In the genomic region with DNA sequence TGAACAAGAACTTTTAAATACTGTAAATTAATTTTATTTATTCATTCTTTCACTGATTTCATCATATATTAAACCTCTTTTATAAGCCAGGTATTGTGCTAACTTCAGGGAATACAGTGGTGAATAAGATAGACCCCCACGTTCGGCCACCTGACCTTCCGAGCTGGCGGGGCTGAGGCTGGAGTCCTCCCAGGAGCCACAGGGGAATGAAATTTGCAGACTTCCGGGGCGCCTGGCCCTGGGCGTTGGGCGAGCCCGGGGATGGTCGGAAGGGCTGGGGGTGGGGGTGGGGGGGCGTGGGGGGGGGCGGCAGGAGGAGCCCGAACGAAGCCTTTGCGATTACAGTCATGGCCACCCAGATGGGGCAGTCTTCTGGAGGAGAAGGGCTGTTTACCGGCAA, we compare ENCODE assay signal across 32 cellular contexts.
DNase-seq lines count a peak whose midpoint lies in the region; ATAC-seq and TF ChIP-seq lines count a peak whose summit lies in the region.
"Had no signal": no experiment of that assay in that cellular context is flagged by ENCODE, and none has a peak within 500 bp of the region (broad histone marks: within the 10 kb centered on the region; RNA-seq: fewer than 3 reads in every experiment).

No MANE protein-coding gene starts in this region.

- H3K9me2 ChIP-seq in GM23338 (ENCODE audit: insufficient read depth): no peaks in the 10 kb centered on the region

- H3K27ac ChIP-seq in GM23338 (ENCODE audit: low read depth) (no peak overlapping the region), vagina (no peak overlapping the region)
- H3K27ac ChIP-seq: 22Rv1; BLaER1; BLaER1 treated with 17β-estradiol and CSF1 and Interleukin-3, amounts not matched to agents 10 nM and 100 nM; C4-2B had no signal

- H3F3A ChIP-seq in GM23338 (replicated peaks; ENCODE audit: low read depth): no peaks in the 10 kb centered on the region

- DNase-seq in GM23338 (ENCODE audit: low spot score) (no peak), H7 (peak; percentile 25), posterior vena cava (ENCODE audit: low spot score) (peak; percentile 57), vagina (ENCODE audit: extremely low spot score in 2 of 2) (no peak), activated gamma-delta T cell (lab: John Stamatoyannopoulos, UW) (no peak)
- DNase-seq: 8988T; ACHN; AML-193; BE2C; Caco-2; Calu3; CD4-positive, alpha-beta memory T cell; CD4-positive, alpha-beta T cell; CD4-positive, CD25-positive, alpha-beta regulatory T cell; CD8-positive, alpha-beta memory T cell; CD8-positive, alpha-beta T cell; COR-L47; DMS 273 treated with DMSO at 0.1 percent for 48 hours; DMS153; DMS53; DMS79; DMS79 treated with DMSO at 0.1 percent for 48 hours; DND-41; EL had no signal

- no peak overlapping the region for H2AFZ ChIP-seq in GM23338

- H3K36me3 ChIP-seq in GM23338 (ENCODE audit: insufficient read depth) (no peaks in the 10 kb centered on the region), H7 (replicated peaks; ENCODE audit: control insufficient read depth, insufficient read depth, low read length) (no peaks in the 10 kb centered on the region), vagina (no peaks in the 10 kb centered on the region)

- peak; percentile 29; the same call in 1 of the 3 replicates for ATAC-seq in GM23338
- no peak for ATAC-seq in HG03097 (IDR thresholded peaks at IDR 0.05; ENCODE audit: low FRiP score, unreplicated experiment)
- ATAC-seq: A549; CD8-positive, alpha-beta T cell had no signal

- H3K27me3 Mint-ChIP-seq in GM23338 (ENCODE audit: insufficient read depth, low read depth, poor library complexity): no peaks in the 10 kb centered on the region
- H3K27me3 Mint-ChIP-seq: B cell; CD4-positive, alpha-beta memory T cell; CD4-positive, alpha-beta T cell; CD4-positive, CD25-positive, alpha-beta regulatory T cell had no signal

- H3K27ac Mint-ChIP-seq in GM23338: peak overlapping the region; percentile 75; the same call in 1 of the 2 replicates
- H3K27ac Mint-ChIP-seq: B cell; CD14-positive monocyte; CD4-positive, alpha-beta memory T cell; CD4-positive, alpha-beta T cell; CD4-positive, CD25-positive, alpha-beta regulatory T cell; CD8-positive, alpha-beta memory T cell; CD8-positive, alpha-beta T cell had no signal

- no peak overlapping the region for H3K4me2 ChIP-seq in GM23338
- H3K4me2 ChIP-seq: A549; BLaER1; BLaER1 treated with 17β-estradiol and CSF1 and Interleukin-3, amounts not matched to agents 10 nM and 100 nM had no signal

- no peak overlapping the region for H3K4me3 Mint-ChIP-seq in GM23338
- H3K4me3 Mint-ChIP-seq: B cell; CD14-positive monocyte; CD4-positive, alpha-beta memory T cell; CD4-positive, alpha-beta T cell; CD4-positive, CD25-positive, alpha-beta regulatory T cell; CD8-positive, alpha-beta memory T cell; CD8-positive, alpha-beta T cell had no signal

- no peaks in the 10 kb centered on the region for H4K20me1 ChIP-seq in GM23338 (replicated peaks; ENCODE audit: insufficient read depth)
- H4K20me1 ChIP-seq: BLaER1; BLaER1 treated with 17β-estradiol and CSF1 and Interleukin-3, amounts not matched to agents 10 nM and 100 nM had no signal

- no peaks in the 10 kb centered on the region for H3K79me2 ChIP-seq in GM23338 (replicated peaks; ENCODE audit: insufficient read depth)

- H3K4me1 ChIP-seq in GM23338 (ENCODE audit: insufficient read depth): no peaks in the 10 kb centered on the region
- H3K4me1 ChIP-seq in vagina: no peaks in the 10 kb centered on the region
- H3K4me1 ChIP-seq: A549; BE2C; BLaER1; BLaER1 treated with 17β-estradiol and CSF1 and Interleukin-3, amounts not matched to agents 10 nM and 100 nM; Caco-2 had no signal

- H3K9me3 ChIP-seq in vagina: no peaks in the 10 kb centered on the region
- H3K9me3 ChIP-seq: BE2C, Caco-2 had no signal

- H3K4me1 Mint-ChIP-seq in GM23338: no peaks in the 10 kb centered on the region; the same call in 2 of the 3 replicates
- H3K4me1 Mint-ChIP-seq: B cell; CD14-positive monocyte; CD4-positive, alpha-beta memory T cell; CD4-positive, CD25-positive, alpha-beta regulatory T cell; CD8-positive, alpha-beta memory T cell had no signal

- H3K36me3 Mint-ChIP-seq in GM23338 (ENCODE audit: low read depth): peaks cover 7% of the 10 kb centered on the region; the same call in 1 of the 3 replicates
- H3K36me3 Mint-ChIP-seq: CD14-positive monocyte; CD4-positive, alpha-beta memory T cell; CD4-positive, CD25-positive, alpha-beta regulatory T cell; CD8-positive, alpha-beta memory T cell; CD8-positive, alpha-beta T cell had no signal

- H3K4me3 ChIP-seq in GM23338: no peak overlapping the region
- no peak overlapping the region for H3K4me3 ChIP-seq in H7 (ENCODE audit: insufficient read depth, low read depth, low read length)
- no peak overlapping the region for H3K4me3 ChIP-seq in vagina
- H3K4me3 ChIP-seq: A549; BLaER1; BLaER1 treated with 17β-estradiol and CSF1 and Interleukin-3, amounts not matched to agents 10 nM and 100 nM had no signal

- H3K27me3 ChIP-seq in GM23338 (ENCODE audit: insufficient read depth): no peaks in the 10 kb centered on the region
- H3K27me3 ChIP-seq in H7 (ENCODE audit: control insufficient read depth, insufficient read depth, low read length): no peaks in the 10 kb centered on the region
- no peaks in the 10 kb centered on the region for H3K27me3 ChIP-seq in vagina
- H3K27me3 ChIP-seq: BE2C; BLaER1; BLaER1 treated with 17β-estradiol and CSF1 and Interleukin-3, amounts not matched to agents 10 nM and 100 nM had no signal

- H3K9me3 Mint-ChIP-seq in GM23338: no peaks in the 10 kb centered on the region
- H3K9me3 Mint-ChIP-seq: CD8-positive, alpha-beta T cell had no signal

- TF ChIP-seq POLR2A in vagina (IDR thresholded peaks at IDR 0.05): no peak

- no peak for TF ChIP-seq CTCF in GM23338 (conservative IDR thresholded peaks at IDR 0.05; ENCODE audit: low read depth in 2 of 2)
- no peak for TF ChIP-seq CTCF in vagina (IDR thresholded peaks at IDR 0.05)

- intact Hi-C loops in posterior vena cava (cut with DNase I) (no loop called here), vagina (cut with DNase I) (no loop called here)

TF ChIP-seq in GM23338, 12 proteins besides CTCF, POLR2A, EP300 and RAD21 (continues in another document):
- TF ChIP-seq CREB1 (CRISPR knock-in tag; IDR thresholded peaks at IDR 0.05; ENCODE audit: low read depth) (no peak), ZNF114 (CRISPR knock-in tag; IDR thresholded peaks at IDR 0.05) (no peak), REST (IDR thresholded peaks at IDR 0.05; ENCODE audit: unreplicated experiment) (no peak), EZH2phosphoT487 (IDR thresholded peaks at IDR 0.05; ENCODE audit: unreplicated experiment) (no peak), STAT1 (IDR thresholded peaks at IDR 0.05; ENCODE audit: unreplicated experiment) (no peak), ZNF331 (CRISPR knock-in tag; IDR thresholded peaks at IDR 0.05; ENCODE audit: low read depth) (no peak), EZH2 (IDR thresholded peaks at IDR 0.05; ENCODE audit: low read depth, unreplicated experiment) (no peak), JUNB (IDR thresholded peaks at IDR 0.05; ENCODE audit: unreplicated experiment) (no peak), ETS1 (IDR thresholded peaks at IDR 0.05) (no peak), POLR2AphosphoS5 (IDR thresholded peaks at IDR 0.05; ENCODE audit: low read depth) (no peak)

Comparison
In these comparisons a context has a peak if more than half of its experiments do, and no peak if none do; other contexts are left out.
1. DNase-seq: peak in H7 (single experiment) and posterior vena cava (single experiment); none in GM23338 (single experiment), vagina (0 of 2) and activated gamma-delta T cell (single experiment).